Comparison of ENCODE assay signal across 9 cellular contexts in the genomic region with DNA sequence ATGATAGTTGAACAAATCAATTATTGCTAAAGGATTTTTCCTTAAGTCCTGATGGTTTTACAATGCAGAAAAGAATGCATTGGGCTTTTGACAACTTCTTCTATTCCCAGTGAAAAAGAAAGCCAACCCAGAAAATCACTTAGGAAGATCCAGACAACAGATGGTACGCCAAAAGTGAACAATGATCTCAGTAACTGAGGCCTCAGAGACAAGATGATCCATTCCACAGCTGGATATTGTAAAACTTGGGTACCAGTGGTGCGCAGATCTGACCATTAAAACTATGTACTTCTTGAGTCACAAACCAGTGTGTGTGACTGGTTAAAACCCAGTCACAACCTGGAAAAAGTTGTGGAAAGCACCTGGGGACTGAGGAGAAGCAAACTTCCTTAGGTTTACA.
"Had no signal": no experiment of that assay in that cellular context is flagged by ENCODE, and none has a peak within 500 bp of the region (broad histone marks: within the 10 kb centered on the region; RNA-seq: fewer than 3 reads in every experiment).

No MANE protein-coding gene starts in this region.

- FAIRE-seq: HepG2, K562 had no signal

- ATAC-seq: HCT116, HepG2, K562 had no signal

- DNase-seq: GM23248, GOT3, H7, HFFc6 had no signal

- H3K4me3 ChIP-seq: GM23248, HAP-1, K562 had no signal

- H3K27ac ChIP-seq: GM23248, HL-60 had no signal

- H3K9me3 ChIP-seq: HAP-1 had no signal

- H3K4me1 ChIP-seq: HAP-1 had no signal
